ENCODE assay signal across 9 cellular contexts in the genomic region with DNA sequence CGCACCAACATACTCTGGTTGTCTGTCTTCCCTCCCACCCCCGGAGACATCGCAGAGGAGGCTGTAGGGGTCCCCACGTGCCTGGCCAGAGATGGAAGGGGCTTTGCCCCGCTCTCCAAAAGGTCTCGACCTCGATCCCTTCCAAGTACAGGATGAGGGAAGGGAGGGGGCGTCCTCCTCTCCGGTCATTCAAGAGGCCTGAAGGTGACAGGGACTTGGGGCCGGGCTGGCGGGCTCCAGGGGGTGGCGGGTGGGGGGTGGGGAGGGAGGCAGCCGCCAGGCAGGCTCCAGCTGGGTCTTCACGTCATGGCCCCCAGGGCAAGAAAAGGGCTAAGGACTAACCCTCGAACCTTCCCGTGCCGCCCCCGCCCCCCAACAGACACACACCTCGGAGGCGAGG. TPM values are rescaled to one million over a fixed set of nuclear protein-coding genes. Genes with fewer than 3 reads are reported as not detected.
DNase-seq lines count a peak whose midpoint lies in the region; ATAC-seq and TF ChIP-seq lines count a peak whose summit lies in the region.
"Had no signal": no experiment of that assay in that cellular context is flagged by ENCODE, and none has a peak within 500 bp of the region (broad histone marks: within the 10 kb centered on the region; RNA-seq: fewer than 3 reads in every experiment).

No MANE protein-coding gene starts in this region.

- no peak overlapping the region for H2BK5ac ChIP-seq in mesendoderm (ENCODE audit: low read length)

- no peak for ATAC-seq in left ventricle myocardium superior

- peak overlapping the region; percentile 68 for H3K4me3 ChIP-seq in left ventricle myocardium inferior
- H3K4me3 ChIP-seq in colonic mucosa, result peak overlapping the region; percentile 43
- H3K4me3 ChIP-seq in mesendoderm (ENCODE audit: low read length), result no peak overlapping the region
- H3K4me3 ChIP-seq in uterus, result peak overlapping the region; percentile 27 to 44
- H3K4me3 ChIP-seq in WERI-Rb-1 (ENCODE audit: low read depth, low read length), result no peak overlapping the region

- H2BK120ac ChIP-seq in mesendoderm (ENCODE audit: low read depth, low read length), result peak overlapping the region; percentile 18

- no peaks in the 10 kb centered on the region for H3K79me2 ChIP-seq in mesendoderm (ENCODE audit: control insufficient read depth, insufficient read depth, low read length)

- H3K9ac ChIP-seq in colonic mucosa (ENCODE audit: low read depth in 2 of 2, low read length in 2 of 2) (no peak overlapping the region), mesendoderm (ENCODE audit: low read length) (peak overlapping the region; percentile 69)

- peak overlapping the region; percentile 82 for H3K4ac ChIP-seq in mesendoderm (ENCODE audit: low read depth, low read length)

- H3K27ac ChIP-seq in left ventricle myocardium inferior (replicated peaks) (peak overlapping the region; percentile 74), colonic mucosa (no peak overlapping the region), mesendoderm (ENCODE audit: low read depth, low read length) (no peak overlapping the region), uterus (peak overlapping the region; percentile 97 to 98), WERI-Rb-1 (no peak overlapping the region)

- no peak overlapping the region for H4K5ac ChIP-seq in mesendoderm (ENCODE audit: low read length)

- H2BK15ac ChIP-seq in mesendoderm (replicated peaks; ENCODE audit: low read depth), result no peak overlapping the region

- intact Hi-C loops in left ventricle myocardium inferior (cut with micrococcal nuclease), result loop anchor here (5.0 kb wide), 1 partner anchor 1083 kb away; no protein-coding TSS in a partner anchor
- intact Hi-C loops in left ventricle myocardium superior (cut with micrococcal nuclease), result no loop called here
- intact Hi-C loops in colonic mucosa (cut with DNase I), result loop anchor here (10.0 kb wide), 2 partner anchors 496 to 966 kb away; no protein-coding TSS in a partner anchor
- intact Hi-C loops in uterus (cut with DNase I; ENCODE audit: low total_unique reads), result no loop called here

- H3K79me1 ChIP-seq in mesendoderm (ENCODE audit: low read length), result peaks cover 5% of the 10 kb centered on the region

- TF ChIP-seq POLR2A in uterus (IDR thresholded peaks at IDR 0.05), result no peak

- no peak overlapping the region for H2AK5ac ChIP-seq in mesendoderm (ENCODE audit: low read length)

- H3K23ac ChIP-seq in mesendoderm (ENCODE audit: low read length), result no peak overlapping the region

- H3K56ac ChIP-seq in mesendoderm (ENCODE audit: low read length), result peak overlapping the region; percentile 72

- peak overlapping the region; percentile 73 for H3K4me2 ChIP-seq in mesendoderm (ENCODE audit: low read length)

- H3K9me3 ChIP-seq in left ventricle myocardium inferior (replicated peaks) (no peaks in the 10 kb centered on the region), colonic mucosa (no peaks in the 10 kb centered on the region), uterus (no peaks in the 10 kb centered on the region), WERI-Rb-1 (ENCODE audit: severe bottlenecking) (no peaks in the 10 kb centered on the region)

- H3K36me3 ChIP-seq in left ventricle myocardium inferior (peaks cover 26% of the 10 kb centered on the region), colonic mucosa (no peaks in the 10 kb centered on the region), mesendoderm (ENCODE audit: control insufficient read depth, insufficient read depth, low read length) (peaks cover 8% of the 10 kb centered on the region), uterus (no peaks in the 10 kb centered on the region), WERI-Rb-1 (no peaks in the 10 kb centered on the region)

- WGBS in mesendoderm (ENCODE audit: extremely low coverage, insufficient coverage, low lambda C conversion rate), result no CpG with 5 or more reads among the region's 20 CpGs

- H3K4me1 ChIP-seq in left ventricle myocardium inferior (peaks cover 69% of the 10 kb centered on the region), colonic mucosa (peaks cover 4% of the 10 kb centered on the region), mesendoderm (ENCODE audit: control insufficient read depth, low read depth, low read length) (peaks cover 10% of the 10 kb centered on the region), uterus (peaks cover 0 to 4% of the 10 kb centered on the region in 2 donors)

- peak overlapping the region; percentile 91 for H3K18ac ChIP-seq in mesendoderm (ENCODE audit: low read length)

- DNase-seq in left ventricle myocardium inferior (no peak), left ventricle myocardium superior (no peak), colonic mucosa (no peak), mesendoderm (peak; percentile 86), uterus (peak in 1 of 2 donors; percentile 56), HK-2 (ENCODE audit: unreplicated experiment) (no peak), WERI-Rb-1 (no peak), T-helper 1 cell (no peak)
- DNase-seq: activated naive CD4-positive, alpha-beta T cell had no signal

- TF ChIP-seq CTCF in left ventricle myocardium inferior (IDR thresholded peaks at IDR 0.05; ENCODE audit: borderline replicate concordance), result no peak
- TF ChIP-seq CTCF in colonic mucosa (IDR thresholded peaks at IDR 0.05), result no peak
- TF ChIP-seq CTCF in uterus (IDR thresholded peaks at IDR 0.05), result no peak
- TF ChIP-seq CTCF in WERI-Rb-1 (IDR thresholded peaks at IDR 0.05; ENCODE audit: low read depth, low read length), result no peak

- H4K8ac ChIP-seq in mesendoderm (ENCODE audit: low read depth, low read length), result no peak overlapping the region

- peaks cover 70% of the 10 kb centered on the region for H3K27me3 ChIP-seq in left ventricle myocardium inferior (ENCODE audit: low read depth)
- H3K27me3 ChIP-seq in colonic mucosa, result peaks cover 30% of the 10 kb centered on the region
- H3K27me3 ChIP-seq in mesendoderm (ENCODE audit: insufficient read depth, low read length, poor library complexity), result no peaks in the 10 kb centered on the region
- peaks cover 0 to 5% of the 10 kb centered on the region in 2 donors for H3K27me3 ChIP-seq in uterus
- H3K27me3 ChIP-seq in WERI-Rb-1 (ENCODE audit: insufficient read depth, low read depth, severe bottlenecking), result peaks cover 56% of the 10 kb centered on the region

RNA-seq across cellular contexts. Expression of gene TBX3, which starts 15.1 kb away (rescaled TPM):
- total RNA-seq in left ventricle myocardium inferior (27.2 TPM), left ventricle myocardium superior (16.3 TPM), colonic mucosa (1 to 10 TPM; 4.8 to 7.2 TPM), uterus (100 to 1,000 TPM in 1 of 4 donors, 10 to 100 TPM in 3; 11.0 to 120 (median 56.3) TPM)
- polyA plus RNA-seq in mesendoderm (2013, experiment 1 of 2), result 2.1 TPM
- 2.1 TPM for polyA plus RNA-seq in mesendoderm (2013, experiment 2 of 2)

Comparison
In these comparisons a context has a peak if more than half of its experiments do, and no peak if none do; other contexts are left out.
1. intact Hi-C loops: an anchor here in left ventricle myocardium inferior (5.0 kb wide) and colonic mucosa (10.0 kb wide); none called in left ventricle myocardium superior and uterus.
2. H3K27ac ChIP-seq: peak in left ventricle myocardium inferior (single experiment) and uterus (2 of 2); none in colonic mucosa (single experiment), mesendoderm (single experiment) and WERI-Rb-1 (single experiment).
3. H3K4me3 ChIP-seq: peak in left ventricle myocardium inferior (single experiment), colonic mucosa (single experiment) and uterus (2 of 2); none in mesendoderm (single experiment) and WERI-Rb-1 (single experiment).